In the genomic region with DNA sequence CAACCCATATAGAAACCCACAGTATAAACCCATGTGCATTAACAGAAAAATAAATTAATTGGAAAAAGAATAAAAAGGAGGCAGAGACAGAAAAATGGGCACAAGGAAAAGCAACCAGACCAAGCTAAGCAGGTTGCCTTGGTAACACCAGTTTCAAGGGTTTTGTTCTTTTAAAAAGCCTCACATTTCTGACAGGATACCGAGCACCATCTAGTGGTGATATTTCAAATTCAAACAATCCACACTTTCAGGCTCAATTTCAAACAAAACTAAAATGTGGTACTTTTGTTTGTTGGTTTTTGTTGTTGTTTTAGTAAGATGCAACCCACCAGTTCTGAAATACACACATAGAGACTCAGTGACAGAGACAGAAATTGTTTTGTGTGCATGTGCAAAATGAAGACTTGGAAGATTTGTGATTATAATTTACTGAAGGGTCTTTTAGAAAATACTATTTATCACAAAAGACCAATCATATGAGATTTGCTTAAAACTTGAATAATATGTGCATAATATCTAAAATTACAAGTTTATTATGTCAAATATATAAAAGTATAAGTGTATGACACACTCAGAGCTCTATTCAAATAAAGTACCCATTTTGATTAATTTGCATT, we compare ENCODE assay signal across 7 cellular contexts.
A peak's percentile ranks its signal among the peaks of the same experiment; 100 is the strongest.
DNase-seq lines count a peak whose midpoint lies in the region; ATAC-seq and TF ChIP-seq lines count a peak whose summit lies in the region.

No MANE protein-coding gene starts in this region.

- no peak overlapping the region for H2AK9ac ChIP-seq in IMR-90 (replicated peaks; ENCODE audit: low read depth, low read length, poor library complexity)

- H2AFZ ChIP-seq in IMR-90 (replicated peaks; ENCODE audit: low read length, poor library complexity) (no peak overlapping the region), OCI-LY7 (ENCODE audit: low read length) (no peak overlapping the region), trophoblast cell (ENCODE audit: insufficient read depth, low read length, poor library complexity) (no peak overlapping the region)

- CTCF ChIA-PET in IMR-90 (lab: Yijun Ruan, JAX) (no interaction called here), OCI-LY7 (lab: Charles Lee; ENCODE audit: unreplicated experiment) (interaction anchor here (0.9 kb wide), 1 partner anchor 35 kb away, joined by 3 read pairs; no protein-coding TSS in a partner anchor)

- H2BK120ac ChIP-seq in IMR-90 (ENCODE audit: low read depth, low read length) (no peak overlapping the region), trophoblast cell (ENCODE audit: insufficient read depth, low read length, poor library complexity) (no peak overlapping the region)

- BruUV-seq in IMR-90 (replicated peaks; lab: Mats Ljungman, UMichigan) (no TSS peak), OCI-LY7 (replicated peaks; lab: Mats Ljungman, UMichigan) (no TSS peak)

- no peaks in the 10 kb centered on the region for H3K4me1 ChIP-seq in IMR-90 (ENCODE audit: control insufficient read depth, insufficient read depth, low read length)
- no peaks in the 10 kb centered on the region for H3K4me1 ChIP-seq in OCI-LY7 (ENCODE audit: insufficient read depth, low read length, poor library complexity, severe bottlenecking)
- no peaks in the 10 kb centered on the region for H3K4me1 ChIP-seq in trophoblast cell (ENCODE audit: control insufficient read depth in 1 of 2, insufficient read depth in 2 of 2, low read length in 2 of 2)

- TF ChIP-seq CTCF in GM12872 (IDR thresholded peaks at IDR 0.05; ENCODE audit: insufficient read depth, low read depth, low read length), result peak; percentile 66
- peak; percentile 46 for TF ChIP-seq CTCF in IMR-90 (conservative IDR thresholded peaks at IDR 0.05; ENCODE audit: low read depth, low read length)
- TF ChIP-seq CTCF in OCI-LY7 (conservative IDR thresholded peaks at IDR 0.05; ENCODE audit: low read length), result peak; percentile 85

- H2BK20ac ChIP-seq in IMR-90 (ENCODE audit: low read depth, low read length), result no peak overlapping the region

- in situ Hi-C loops in IMR-90 (cut with MboI; ENCODE audit: low sequenced_read_pairs), result no loop called here

- H3K23ac ChIP-seq in IMR-90 (ENCODE audit: low read depth, low read length) (no peak overlapping the region), trophoblast cell (ENCODE audit: low read length) (no peak overlapping the region)

- no peak overlapping the region for H2BK15ac ChIP-seq in IMR-90 (ENCODE audit: low read depth, low read length)

- no peak overlapping the region for H3K18ac ChIP-seq in IMR-90 (ENCODE audit: low read depth, low read length)
- no peak overlapping the region for H3K18ac ChIP-seq in trophoblast cell (ENCODE audit: low read length)

- H3K4me2 ChIP-seq in IMR-90 (ENCODE audit: low read depth, low read length) (no peak overlapping the region), OCI-LY7 (ENCODE audit: low read length) (no peak overlapping the region), trophoblast cell (ENCODE audit: low read length) (no peak overlapping the region)

- no peaks in the 10 kb centered on the region for H3K36me3 ChIP-seq in IMR-90 (ENCODE audit: control insufficient read depth, insufficient read depth, low read length)
- no peaks in the 10 kb centered on the region for H3K36me3 ChIP-seq in OCI-LY7 (ENCODE audit: insufficient read depth, low read length)
- H3K36me3 ChIP-seq in trophoblast cell (ENCODE audit: control insufficient read depth in 1 of 2, insufficient read depth in 2 of 2, low read length in 2 of 2), result no peaks in the 10 kb centered on the region

- no peaks in the 10 kb centered on the region for H3K9me2 ChIP-seq in OCI-LY7 (ENCODE audit: insufficient read depth, low read length)

- no peak overlapping the region for H2AK5ac ChIP-seq in IMR-90 (ENCODE audit: low read depth, low read length)
- no peak overlapping the region for H2AK5ac ChIP-seq in trophoblast cell (ENCODE audit: low read length)

- H3K79me1 ChIP-seq in IMR-90 (ENCODE audit: low read depth in 1 of 2, low read length in 2 of 2) (no peaks in the 10 kb centered on the region), trophoblast cell (ENCODE audit: low read length) (no peaks in the 10 kb centered on the region)

- dilution Hi-C loops in IMR-90 (cut with HindIII; ENCODE audit: low sequenced_read_pairs, unreplicated experiment), result no loop called here

- peak; percentile 13 for DNase-seq in IMR-90
- peak; percentile 50 for DNase-seq in OCI-LY7 (ENCODE audit: low spot score)
- peak; percentile 73 for DNase-seq in epidermal melanocyte (ENCODE audit: insufficient read length, low spot score)
- DNase-seq in trophoblast cell, result peak; percentile 1 to 73
- DNase-seq in activated naive CD4-positive, alpha-beta T cell treated with anti-CD3 and anti-CD28 coated beads, Interleukin-2, amount 50 U/mL, for 16 hours, result no peak

- H3K79me2 ChIP-seq in OCI-LY7 (ENCODE audit: insufficient read depth, low read depth, low read length) (no peaks in the 10 kb centered on the region), trophoblast cell (ENCODE audit: control insufficient read depth, insufficient read depth, low read length, poor library complexity) (no peaks in the 10 kb centered on the region)

- POLR2A ChIA-PET in IMR-90 (lab: Charles Lee; ENCODE audit: unreplicated experiment) (no interaction called here), OCI-LY7 (lab: Charles Lee) (interaction anchor here (1.0 to 1.3 kb wide), 3 partner anchors 9 to 111 kb away, joined by 3 to 4 read pairs (median 4); no protein-coding TSS in a partner anchor)

- H3K4me3 ChIP-seq in IMR-90 (ENCODE audit: insufficient read depth, low read depth, low read length), result no peak overlapping the region
- no peak overlapping the region for H3K4me3 ChIP-seq in OCI-LY7 (ENCODE audit: low read depth, low read length, poor library complexity, severe bottlenecking)
- no peak overlapping the region for H3K4me3 ChIP-seq in trophoblast cell (ENCODE audit: low read depth, low read length)

- no peaks in the 10 kb centered on the region for H4K20me1 ChIP-seq in IMR-90 (ENCODE audit: insufficient read depth, low read length)
- no peaks in the 10 kb centered on the region for H4K20me1 ChIP-seq in OCI-LY7 (ENCODE audit: insufficient read depth, low read length)

- H3K14ac ChIP-seq in IMR-90 (replicated peaks; ENCODE audit: low read depth, low read length) (no peak overlapping the region), trophoblast cell (ENCODE audit: low read length) (no peak overlapping the region)

- no peak overlapping the region for H3K56ac ChIP-seq in IMR-90 (ENCODE audit: extremely low read depth, insufficient read depth, low read length)

- H3K9me1 ChIP-seq in IMR-90 (ENCODE audit: insufficient read depth, low read length), result no peaks in the 10 kb centered on the region

- H3K27me3 ChIP-seq in IMR-90 (ENCODE audit: control insufficient read depth, insufficient read depth, low read length) (no peaks in the 10 kb centered on the region), trophoblast cell (ENCODE audit: insufficient read depth, low read length) (no peaks in the 10 kb centered on the region)

- intact Hi-C loops in IMR-90 (cut with micrococcal nuclease) (loop anchor here (5.0 kb wide), 1 partner anchor 1546 kb away; no protein-coding TSS in a partner anchor), OCI-LY7 (cut with micrococcal nuclease; ENCODE audit: unreplicated experiment) (no loop called here)

- H2BK5ac ChIP-seq in IMR-90 (ENCODE audit: low read depth, low read length, poor library complexity, severe bottlenecking) (no peak overlapping the region), trophoblast cell (ENCODE audit: low read depth, low read length, poor library complexity) (no peak overlapping the region)

- H3K9me3 ChIP-seq in IMR-90 (ENCODE audit: control insufficient read depth, insufficient read depth, low read length) (peaks cover 5% of the 10 kb centered on the region; the same call in 1 of the 2 replicates), OCI-LY7 (ENCODE audit: low read length) (no peaks in the 10 kb centered on the region), trophoblast cell (ENCODE audit: insufficient read depth, low read depth, low read length) (no peaks in the 10 kb centered on the region)

- no peak overlapping the region for H4K5ac ChIP-seq in IMR-90 (ENCODE audit: low read depth, low read length)

- H3K4ac ChIP-seq in IMR-90 (ENCODE audit: low read depth, low read length), result no peak overlapping the region
- H3K4ac ChIP-seq in trophoblast cell (ENCODE audit: low read depth, low read length), result no peak overlapping the region

- H4K91ac ChIP-seq in IMR-90 (ENCODE audit: insufficient read depth, low read depth, low read length), result no peak overlapping the region
- no peak overlapping the region for H4K91ac ChIP-seq in trophoblast cell (ENCODE audit: low read depth, low read length)

- no CpG with 5 or more reads among the region's 1 CpG for WGBS in IMR-90 (ENCODE audit: extremely low coverage in 2 of 2, insufficient read length in 1 of 2), 2 experiments
- WGBS in trophoblast cell (ENCODE audit: extremely low coverage, insufficient coverage, insufficient read length), result no CpG with 5 or more reads among the region's 1 CpG

- H3K9ac ChIP-seq in IMR-90 (ENCODE audit: low read depth, low read length) (no peak overlapping the region), trophoblast cell (ENCODE audit: low read length) (no peak overlapping the region)

- no peak for TF ChIP-seq POLR2A in IMR-90 (IDR thresholded peaks at IDR 0.05; ENCODE audit: low read depth, low read length)

- H4K8ac ChIP-seq in IMR-90 (ENCODE audit: low read depth in 2 of 2, low read length in 2 of 2) (no peak overlapping the region), trophoblast cell (ENCODE audit: low read depth, low read length) (no peak overlapping the region)

- no peak overlapping the region for H3K27ac ChIP-seq in IMR-90 (ENCODE audit: insufficient read depth, low read length)
- H3K27ac ChIP-seq in OCI-LY7 (ENCODE audit: low read depth, low read length, poor library complexity, severe bottlenecking), result no peak overlapping the region
- H3K27ac ChIP-seq in trophoblast cell (ENCODE audit: low read depth, low read length), result no peak overlapping the region

- ATAC-seq in GM21737 (IDR thresholded peaks at IDR 0.05; ENCODE audit: unreplicated experiment), result peak; percentile 94
- ATAC-seq in IMR-90 (ENCODE audit: low read depth), result no peak

- no peak overlapping the region for H4K12ac ChIP-seq in trophoblast cell (ENCODE audit: low read depth, low read length)

- TF ChIP-seq RAD21 in IMR-90 (IDR thresholded peaks at IDR 0.05; ENCODE audit: low read length), result no peak; the same call in 1 of the 2 replicates

- H2BK12ac ChIP-seq in trophoblast cell (ENCODE audit: low read length), result no peak overlapping the region

TF ChIP-seq in IMR-90, 13 proteins besides CTCF, POLR2A, EP300 and RAD21 (continues in another document):
- TF ChIP-seq, protein P1, sequence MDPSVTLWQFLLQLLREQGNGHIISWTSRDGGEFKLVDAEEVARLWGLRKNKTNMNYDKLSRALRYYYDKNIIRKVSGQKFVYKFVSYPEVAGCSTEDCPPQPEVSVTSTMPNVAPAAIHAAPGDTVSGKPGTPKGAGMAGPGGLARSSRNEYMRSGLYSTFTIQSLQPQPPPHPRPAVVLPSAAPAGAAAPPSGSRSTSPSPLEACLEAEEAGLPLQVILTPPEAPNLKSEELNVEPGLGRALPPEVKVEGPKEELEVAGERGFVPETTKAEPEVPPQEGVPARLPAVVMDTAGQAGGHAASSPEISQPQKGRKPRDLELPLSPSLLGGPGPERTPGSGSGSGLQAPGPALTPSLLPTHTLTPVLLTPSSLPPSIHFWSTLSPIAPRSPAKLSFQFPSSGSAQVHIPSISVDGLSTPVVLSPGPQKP (IDR thresholded peaks at IDR 0.05; ENCODE audit: borderline replicate concordance, low read depth, low read length), result no peak
- TF ChIP-seq RFX5 (IDR thresholded peaks at IDR 0.05; ENCODE audit: low read depth, low read length), result no peak
